Comparison of ENCODE assay signal across 1 cellular context in the genomic region with DNA sequence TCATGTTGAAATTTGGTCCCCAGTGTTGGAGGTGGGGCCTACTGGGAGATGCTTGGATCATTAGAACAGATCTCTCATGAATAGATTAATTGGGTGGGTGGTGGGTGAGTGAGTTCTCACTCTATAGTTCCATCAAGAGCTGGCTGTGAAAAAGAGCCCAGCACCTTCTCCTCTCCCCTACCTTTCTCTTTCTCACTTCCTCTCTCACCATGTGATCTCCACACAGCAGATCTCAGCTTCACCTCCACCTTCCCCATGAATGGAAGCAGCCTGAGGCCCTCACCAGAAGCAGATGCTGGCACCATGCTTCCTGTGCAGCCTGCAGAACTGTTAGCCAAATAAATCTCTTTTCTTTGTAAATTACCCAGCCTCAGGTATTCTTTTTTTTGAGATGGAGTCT.
TF ChIP-seq lines count a peak whose summit lies in the region.

No MANE protein-coding gene starts in this region.

TF ChIP-seq in GM12878, 131 proteins besides CTCF, POLR2A, EP300 and RAD21:
- TF ChIP-seq BRCA1 (IDR thresholded peaks at IDR 0.05; ENCODE audit: low read depth, low read length) (no peak), SPI1 (IDR thresholded peaks at IDR 0.05; ENCODE audit: borderline replicate concordance, insufficient read depth, low read depth, low read length) (peak; percentile 69)
